In genomic region chr2:95018861-95019550, GRCh38 we compare ENCODE assay signal across 1 cellular context.
TF ChIP-seq lines count a peak whose summit lies in the region.

No MANE protein-coding gene starts in this region.

TF ChIP-seq in WTC11, 78 proteins besides CTCF, POLR2A, EP300 and RAD21 (continued from another document):
- TF ChIP-seq ZNF532 (CRISPR knock-in tag; IDR thresholded peaks at IDR 0.05; ENCODE audit: borderline replicate concordance) (no peak), PRRX2 (CRISPR knock-in tag; IDR thresholded peaks at IDR 0.05) (no peak), SOX15 (CRISPR knock-in tag; IDR thresholded peaks at IDR 0.05) (no peak), SMAD4 (CRISPR knock-in tag; IDR thresholded peaks at IDR 0.05) (no peak), ZNF121 (CRISPR knock-in tag; IDR thresholded peaks at IDR 0.05) (no peak), ARID4B (CRISPR knock-in tag; IDR thresholded peaks at IDR 0.05; ENCODE audit: borderline replicate concordance) (no peak)
